In genomic region chr7:6435486-6436384, GRCh38 we compare ENCODE assay signal across 8 cellular contexts. TPM values are rescaled to one million over a fixed set of nuclear protein-coding genes. Genes with fewer than 3 reads are reported as not detected.
DNase-seq lines count a peak whose midpoint lies in the region; ATAC-seq and TF ChIP-seq lines count a peak whose summit lies in the region.

No MANE protein-coding gene starts in this region.

- no TSS peak for BruUV-seq in A673 (replicated peaks; lab: Mats Ljungman, UMichigan)

- POLR2A ChIA-PET in A673 (lab: Charles Lee; ENCODE audit: low non-redundant PET) = no interaction called here

- no peaks in the 10 kb centered on the region for H3K9me3 ChIP-seq in A673 (ENCODE audit: low read depth, low read length, poor library complexity, severe bottlenecking)
- H3K9me3 ChIP-seq in left lung = no peaks in the 10 kb centered on the region

- H3K4me3 ChIP-seq in A673 (ENCODE audit: low read depth, low read length, poor library complexity, severe bottlenecking) = no peak overlapping the region
- peak overlapping the region in 1 of 2 donors; percentile 26 for H3K4me3 ChIP-seq in left lung

- intact Hi-C loops in A673 (cut with micrococcal nuclease; ENCODE audit: unreplicated experiment) = loop anchor here (5.0 kb wide), 1 partner anchor 438 kb away; no protein-coding TSS in a partner anchor
- intact Hi-C loops in left lung (cut with DNase I) = no loop called here

- H3K27me3 ChIP-seq in A673 (replicated peaks; ENCODE audit: insufficient read depth, low read depth, low read length, poor library complexity) = no peaks in the 10 kb centered on the region
- no peaks in the 10 kb centered on the region for H3K27me3 ChIP-seq in left lung

- H3K4me1 ChIP-seq in A673 (ENCODE audit: insufficient read depth, low read length, poor library complexity, severe bottlenecking) (peaks cover 3% of the 10 kb centered on the region), left lung (peaks cover 2 to 86% of the 10 kb centered on the region in 2 donors)

- no peak overlapping the region for H3K27ac ChIP-seq in A673 (ENCODE audit: low read depth, low read length, poor library complexity, severe bottlenecking)
- H3K27ac ChIP-seq in left lung = peak overlapping the region; percentile 61 to 93

- H3K36me3 ChIP-seq in A673 (ENCODE audit: insufficient read depth, low read length, poor library complexity, severe bottlenecking) (no peaks in the 10 kb centered on the region), left lung (peaks cover 0 to 32% of the 10 kb centered on the region in 2 donors)

- CTCF ChIA-PET in A673 (lab: Charles Lee) = interaction anchor here (0.7 kb wide), 2 partner anchors 58 to 171 kb away, joined by 3 to 10 read pairs; no protein-coding TSS in a partner anchor

- DNase-seq in A673 (ENCODE audit: low spot score) = peak; percentile 91
- peak; percentile 7 for DNase-seq in NCI-H510A (lab: John Stamatoyannopoulos, UW)
- DNase-seq in activated CD4-positive, alpha-beta T cell treated with anti-CD3 and anti-CD28 coated beads for 4 hours = peak; percentile 76 to 92
- DNase-seq in cerebellum (ENCODE audit: low spot score) = peak; percentile 87
- peak; percentile 83 to 93 for DNase-seq in left lung
- peak; percentile 89 for DNase-seq in stimulated activated CD4-positive, alpha-beta T cell treated with anti-CD3 and anti-CD28 coated beads, Interleukin-4, amount 100 ng/mL, for 1 hour

- peak; percentile 80 for ATAC-seq in GM18511 (IDR thresholded peaks at IDR 0.05; ENCODE audit: unreplicated experiment)
- ATAC-seq in HG03159 (IDR thresholded peaks at IDR 0.05; ENCODE audit: unreplicated experiment) = peak; percentile 82
- peak; percentile 94 for ATAC-seq in left lung

- TF ChIP-seq CTCF in A673 (conservative IDR thresholded peaks at IDR 0.05; ENCODE audit: low read depth, low read length) (peak; percentile 99), left lung (IDR thresholded peaks at IDR 0.05) (peak; percentile 95 to 96)

RNA-seq across cellular contexts. Expression of gene DAGLB, which starts 12.0 kb away (rescaled TPM):
- total RNA-seq in A673 (2021) (24.1 and 27.6 TPM in 2 replicates), cerebellum (17.5 TPM), left lung (10 to 100 TPM; 38.4 to 46.5 TPM)

RNA-seq across cellular contexts. Expression of gene KDELR2, which starts 48.2 kb away (rescaled TPM):
- total RNA-seq in A673 (2021) = 179 and 189 TPM in 2 replicates
- 65.6 TPM for total RNA-seq in cerebellum
- 100 to 1,000 TPM; 214 to 240 TPM for total RNA-seq in left lung

Comparison
In these comparisons a context has a peak if more than half of its experiments do, and no peak if none do; other contexts are left out.
1. DNase-seq: peak in every context shown above with its lines; median percentile 91 in A673; 89 in stimulated activated CD4-positive, alpha-beta T cell treated with anti-CD3 and anti-CD28 coated beads, Interleukin-4, amount 100 ng/mL, for 1 hour; 88 in left lung; 87 in cerebellum; 84 in activated CD4-positive, alpha-beta T cell treated with anti-CD3 and anti-CD28 coated beads for 4 hours; 7 in NCI-H510A.